ENCODE assay signal across 12 cellular contexts in genomic region chr15:70585707-70586034, GRCh38.
DNase-seq lines count a peak whose midpoint lies in the region; ATAC-seq and TF ChIP-seq lines count a peak whose summit lies in the region.
"Had no signal": no experiment of that assay in that cellular context is flagged by ENCODE, and none has a peak within 500 bp of the region (broad histone marks: within the 10 kb centered on the region; RNA-seq: fewer than 3 reads in every experiment).

No MANE protein-coding gene starts in this region.

- intact Hi-C loops in Caco-2 (cut with micrococcal nuclease; ENCODE audit: unreplicated experiment): loop anchor here (1.0 to 2.0 kb wide), 3 partner anchors 32 to 91 kb away; no protein-coding TSS in a partner anchor

- H3K36me3 ChIP-seq in Caco-2 (ENCODE audit: control insufficient read depth, insufficient read depth, low read length) (no peaks in the 10 kb centered on the region), HUES64 (ENCODE audit: insufficient read depth, low read length) (no peaks in the 10 kb centered on the region), neural progenitor cell (no peaks in the 10 kb centered on the region)

- BruUV-seq in Caco-2 (replicated peaks; lab: Mats Ljungman, UMichigan): no TSS peak

- peak overlapping the region; percentile 38 for H3K4me3 ChIP-seq in Caco-2 (ENCODE audit: low read depth, low read length)
- H3K4me3 ChIP-seq in HUES64 (ENCODE audit: low read length): peak overlapping the region; percentile 55
- H3K4me3 ChIP-seq in neural progenitor cell: peak overlapping the region; percentile 42

- H3F3A ChIP-seq in neural progenitor cell (ENCODE audit: low read depth): peaks cover 11% of the 10 kb centered on the region

- H3K9me3 Mint-ChIP-seq in Caco-2 (ENCODE audit: unreplicated experiment): no peaks in the 10 kb centered on the region
- no peaks in the 10 kb centered on the region for H3K9me3 Mint-ChIP-seq in activated naive CD8-positive, alpha-beta T cell (ENCODE audit: low read depth)
- peaks cover 7% of the 10 kb centered on the region for H3K9me3 Mint-ChIP-seq in neural progenitor cell

- H3K27me3 Mint-ChIP-seq in Caco-2 (ENCODE audit: insufficient read depth, unreplicated experiment) (no peaks in the 10 kb centered on the region), neural progenitor cell (ENCODE audit: insufficient read depth, low read depth) (peaks cover 12% of the 10 kb centered on the region)
- H3K27me3 Mint-ChIP-seq in activated naive CD8-positive, alpha-beta T cell: peaks cover 6% of the 10 kb centered on the region

- POLR2A ChIA-PET in Caco-2 (lab: Charles Lee): interaction anchor here (0.9 kb wide), 2 partner anchors 51 to 90 kb away, joined by 3 to 4 read pairs; no protein-coding TSS in a partner anchor

- peak overlapping the region; percentile 76 for H3K4me2 ChIP-seq in neural progenitor cell

- H3K4me3 Mint-ChIP-seq in Caco-2 (ENCODE audit: unreplicated experiment): peak overlapping the region; percentile 74
- H3K4me3 Mint-ChIP-seq in activated naive CD8-positive, alpha-beta T cell: peak overlapping the region; percentile 51
- H3K4me3 Mint-ChIP-seq in neural progenitor cell: peak overlapping the region; percentile 75

- H3K79me2 ChIP-seq in neural progenitor cell (ENCODE audit: low read depth): no peaks in the 10 kb centered on the region
- H3K79me2 ChIP-seq: parathyroid adenoma had no signal

- no peaks in the 10 kb centered on the region for H4K20me1 ChIP-seq in neural progenitor cell (ENCODE audit: low read depth)

- CTCF ChIA-PET in Caco-2 (lab: Charles Lee): interaction anchor here (0.6 to 2.8 kb wide), 12 partner anchors 10 to 1118 kb away, joined by 3 to 14 read pairs (median 4); no protein-coding TSS in a partner anchor

- DNase-seq in Caco-2: peak; percentile 59 to 68
- no peak for DNase-seq in neural progenitor cell (ENCODE audit: low spot score)
- no peak for DNase-seq in medulla oblongata (ENCODE audit: extremely low spot score)
- no peak for DNase-seq in NCI-H510A (lab: John Stamatoyannopoulos, UW)
- DNase-seq: NCI-H226, RPMI8226 had no signal

- H3K27me3 ChIP-seq in Caco-2 (replicated peaks; ENCODE audit: control insufficient read depth, insufficient read depth, low read length) (no peaks in the 10 kb centered on the region), HUES64 (ENCODE audit: insufficient read depth, low read length) (peaks cover 19% of the 10 kb centered on the region), neural progenitor cell (peaks cover 12% of the 10 kb centered on the region)

- TF ChIP-seq CTCF in Caco-2 (IDR thresholded peaks at IDR 0.05; ENCODE audit: insufficient read depth in 1 of 2, low read depth in 1 of 2, low read length in 1 of 2, severe bottlenecking in 1 of 2, unreplicated experiment in 1 of 2) (no peak), neural progenitor cell (IDR thresholded peaks at IDR 0.05) (no peak)

- H3K27ac ChIP-seq in HUES64 (ENCODE audit: low read depth, low read length) (no peak overlapping the region), neural progenitor cell (no peak overlapping the region)
- H3K27ac ChIP-seq: C4-2B, parathyroid adenoma had no signal

- H3K9me3 ChIP-seq in Caco-2 (no peaks in the 10 kb centered on the region), HUES64 (ENCODE audit: insufficient read depth, low read depth, low read length) (no peaks in the 10 kb centered on the region), neural progenitor cell (ENCODE audit: low read depth) (no peaks in the 10 kb centered on the region)

- ATAC-seq in HG02884 (IDR thresholded peaks at IDR 0.05; ENCODE audit: unreplicated experiment) (no peak), GM19455 (IDR thresholded peaks at IDR 0.05; ENCODE audit: unreplicated experiment) (no peak)

- peaks cover 12% of the 10 kb centered on the region for H3K4me1 Mint-ChIP-seq in Caco-2 (ENCODE audit: low read depth, unreplicated experiment)
- H3K4me1 Mint-ChIP-seq in activated naive CD8-positive, alpha-beta T cell (ENCODE audit: low read depth): peaks cover 11% of the 10 kb centered on the region
- H3K4me1 Mint-ChIP-seq in neural progenitor cell: peaks cover 27% of the 10 kb centered on the region

- H3K9ac ChIP-seq in HUES64 (ENCODE audit: low read depth, low read length): no peak overlapping the region
- no peak overlapping the region for H3K9ac ChIP-seq in neural progenitor cell
- H3K9ac ChIP-seq: parathyroid adenoma had no signal

- H3K27ac Mint-ChIP-seq in Caco-2 (ENCODE audit: unreplicated experiment) (peak overlapping the region; percentile 84), neural progenitor cell (no peak overlapping the region)
- no peak overlapping the region for H3K27ac Mint-ChIP-seq in activated naive CD8-positive, alpha-beta T cell

- H3K4me1 ChIP-seq in Caco-2 (peaks cover 17% of the 10 kb centered on the region), HUES64 (ENCODE audit: insufficient read depth, low read length) (peaks cover 11% of the 10 kb centered on the region; the same call in 1 of the 2 replicates), neural progenitor cell (peaks cover 6% of the 10 kb centered on the region)
- H3K4me1 ChIP-seq: parathyroid adenoma had no signal

- H3K36me3 Mint-ChIP-seq in Caco-2 (ENCODE audit: insufficient read depth, unreplicated experiment) (peaks cover 7% of the 10 kb centered on the region), neural progenitor cell (no peaks in the 10 kb centered on the region)
- H3K36me3 Mint-ChIP-seq in activated naive CD8-positive, alpha-beta T cell: no peaks in the 10 kb centered on the region

- 59% methylated on average over 10 of the region's 10 CpGs for WGBS in HUES64

- H2AFZ ChIP-seq in neural progenitor cell (replicated peaks): peak overlapping the region; percentile 91

Comparison
In these comparisons a context has a peak if more than half of its experiments do, and no peak if none do; other contexts are left out.
1. DNase-seq: peak in Caco-2 (2 of 2); none in neural progenitor cell (single experiment), medulla oblongata (single experiment) and NCI-H510A (single experiment).
2. Peak in every context shown above with its lines, with median percentiles within 50 percentile points of each other: H3K4me3 ChIP-seq and H3K4me3 Mint-ChIP-seq.